ENCODE assay signal across 9 cellular contexts in genomic region chr22:26550498-26551033, GRCh38. TPM values are rescaled to one million over a fixed set of nuclear protein-coding genes. Genes with fewer than 3 reads are reported as not detected.
DNase-seq lines count a peak whose midpoint lies in the region; ATAC-seq and TF ChIP-seq lines count a peak whose summit lies in the region.
"Had no signal": no experiment of that assay in that cellular context is flagged by ENCODE, and none has a peak within 500 bp of the region (broad histone marks: within the 10 kb centered on the region; RNA-seq: fewer than 3 reads in every experiment).

No MANE protein-coding gene starts in this region.

- TF ChIP-seq CTCF in HFF-Myc (IDR thresholded peaks at IDR 0.05; ENCODE audit: low read depth, low read length, missing control alignments) (no peak), astrocyte of the cerebellum (IDR thresholded peaks at IDR 0.05; ENCODE audit: low read depth, low read length, missing control alignments) (no peak), GM13976 (IDR thresholded peaks at IDR 0.05; ENCODE audit: borderline replicate concordance, control extremely low read depth, extremely low read depth, insufficient read depth, missing control alignments) (no peak)

- peak overlapping the region; percentile 63 to 87 (median 80) for H3K27ac Mint-ChIP-seq in immature natural killer cell
- peak overlapping the region; percentile 75 for H3K27ac Mint-ChIP-seq in stimulated activated effector memory CD8-positive, alpha-beta T cell treated with anti-CD3 and anti-CD28 coated beads, Interleukin-12 subunit alpha, Interleukin-12 subunit beta, amount 100 ng/mL, for 72 hours
- H3K27ac Mint-ChIP-seq: activated CD4-positive, alpha-beta T cell treated with anti-CD3 and anti-CD28 coated beads, Interleukin-2, amount 10 ng/mL, durations not matched to agents 7 days and 5 days had no signal

- peaks cover 2 to 7% (median 3%) of the 10 kb centered on the region in 3 donors for H3K27me3 Mint-ChIP-seq in immature natural killer cell (ENCODE audit: low read depth in 3 of 3)
- H3K27me3 Mint-ChIP-seq: activated CD4-positive, alpha-beta T cell treated with anti-CD3 and anti-CD28 coated beads, Interleukin-2, amount 10 ng/mL, durations not matched to agents 7 days and 5 days had no signal

- DNase-seq in HFF-Myc (ENCODE audit: extremely low read depth, low read depth) (peak; percentile 59), astrocyte of the cerebellum (ENCODE audit: low read depth) (peak; percentile 96), immature natural killer cell (no peak), GM13976 (ENCODE audit: low spot score) (no peak), SKM-1 treated with dmso at 0.1 percent for 144 hours (lab: John Stamatoyannopoulos, UW; ENCODE audit: unreplicated experiment) (no peak), NCI-H2171 treated with DMSO at 0.1 percent for 48 hours (lab: John Stamatoyannopoulos, UW) (no peak)
- DNase-seq in stimulated activated effector memory CD8-positive, alpha-beta T cell treated with anti-CD3 and anti-CD28 coated beads, Interleukin-12 subunit alpha, Interleukin-12 subunit beta, amount 100 ng/mL, for 72 hours (ENCODE audit: low spot score in 2 of 2), result no peak
- DNase-seq: activated CD4-positive, alpha-beta T cell treated with anti-CD3 and anti-CD28 coated beads, Interleukin-2, amount 10 ng/mL, durations not matched to agents 7 days and 5 days had no signal

- peak overlapping the region in 2 of 5 donors; percentile 30 to 36 for H3K4me3 Mint-ChIP-seq in immature natural killer cell
- H3K4me3 Mint-ChIP-seq in stimulated activated effector memory CD8-positive, alpha-beta T cell treated with anti-CD3 and anti-CD28 coated beads, Interleukin-12 subunit alpha, Interleukin-12 subunit beta, amount 100 ng/mL, for 72 hours, result no peak overlapping the region
- H3K4me3 Mint-ChIP-seq: activated CD4-positive, alpha-beta T cell treated with anti-CD3 and anti-CD28 coated beads, Interleukin-2, amount 10 ng/mL, durations not matched to agents 7 days and 5 days had no signal

- H3K36me3 Mint-ChIP-seq in immature natural killer cell, result peaks cover 8 to 21% (median 10%) of the 10 kb centered on the region in 3 donors
- H3K36me3 Mint-ChIP-seq in stimulated activated effector memory CD8-positive, alpha-beta T cell treated with anti-CD3 and anti-CD28 coated beads, Interleukin-12 subunit alpha, Interleukin-12 subunit beta, amount 100 ng/mL, for 72 hours, result peaks cover 32% of the 10 kb centered on the region

- peaks cover 84 to 93% of the 10 kb centered on the region in 2 donors for H3K4me1 Mint-ChIP-seq in immature natural killer cell
- H3K4me1 Mint-ChIP-seq in stimulated activated effector memory CD8-positive, alpha-beta T cell treated with anti-CD3 and anti-CD28 coated beads, Interleukin-12 subunit alpha, Interleukin-12 subunit beta, amount 100 ng/mL, for 72 hours, result peaks cover 45% of the 10 kb centered on the region

- H3K4me3 ChIP-seq in HFF-Myc (replicated peaks; ENCODE audit: low read depth, low read length) (no peak overlapping the region), astrocyte of the cerebellum (ENCODE audit: low read depth, low read length) (no peak overlapping the region)

- ATAC-seq in stimulated activated effector memory CD8-positive, alpha-beta T cell treated with anti-CD3 and anti-CD28 coated beads, Interleukin-12 subunit alpha, Interleukin-12 subunit beta, amount 100 ng/mL, for 72 hours, result no peak
- no peak for ATAC-seq in GM21529 (IDR thresholded peaks at IDR 0.05; ENCODE audit: unreplicated experiment)

- H3K9me3 Mint-ChIP-seq in immature natural killer cell, result no peaks in the 10 kb centered on the region
- no peaks in the 10 kb centered on the region for H3K9me3 Mint-ChIP-seq in stimulated activated effector memory CD8-positive, alpha-beta T cell treated with anti-CD3 and anti-CD28 coated beads, Interleukin-12 subunit alpha, Interleukin-12 subunit beta, amount 100 ng/mL, for 72 hours

- in situ Hi-C loops in astrocyte of the cerebellum (cut with HindIII; ENCODE audit: low sequenced_read_pairs), result no loop called here
- in situ Hi-C loops in GM13976 (cut with MboI; ENCODE audit: low sequenced_read_pairs, unreplicated experiment), result no loop called here

RNA-seq across cellular contexts. Expression of gene TFIP11, which starts 38.3 kb away (rescaled TPM):
- polyA plus RNA-seq in immature natural killer cell, result 10 to 100 TPM; 16.3 to 59.9 (median 18.0) TPM

RNA-seq across cellular contexts. Expression of gene TPST2, which starts 39.4 kb away (rescaled TPM):
- 100 to 1,000 TPM; 352 to 519 (median 512) TPM for polyA plus RNA-seq in immature natural killer cell

Comparison
In these comparisons a context has a peak if more than half of its experiments do, and no peak if none do; other contexts are left out.
1. DNase-seq: peak in HFF-Myc (single experiment) and astrocyte of the cerebellum (single experiment); none in immature natural killer cell (0 of 3), stimulated activated effector memory CD8-positive, alpha-beta T cell treated with anti-CD3 and anti-CD28 coated beads, Interleukin-12 subunit alpha, Interleukin-12 subunit beta, amount 100 ng/mL, for 72 hours (0 of 2), GM13976 (single experiment), SKM-1 treated with dmso at 0.1 percent for 144 hours (single experiment) and NCI-H2171 treated with DMSO at 0.1 percent for 48 hours (single experiment).